17 cellular contexts compared by ENCODE assay signal in the genomic region with DNA sequence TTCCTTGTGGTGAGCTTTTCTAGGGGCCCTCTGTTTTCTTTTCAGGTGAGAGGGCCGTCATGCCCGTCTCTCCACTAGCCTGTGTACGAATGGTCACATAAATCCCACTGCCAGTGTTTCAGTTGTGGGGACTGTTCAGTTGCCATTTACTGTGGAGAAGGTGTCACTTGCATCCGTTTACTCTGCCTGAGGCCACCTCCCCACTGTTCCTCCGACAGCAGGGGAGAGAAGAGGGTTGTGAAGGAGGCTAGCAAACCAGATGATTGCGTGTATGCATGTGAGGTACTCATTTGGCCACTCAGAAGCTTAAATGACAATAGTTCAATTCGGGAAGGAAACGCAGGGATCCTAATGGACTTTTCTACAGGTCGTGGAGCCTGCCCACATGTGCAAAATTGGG. TPM values are rescaled to one million over a fixed set of nuclear protein-coding genes. Genes with fewer than 3 reads are reported as not detected.
A peak's percentile ranks its signal among the peaks of the same experiment; 100 is the strongest.
DNase-seq lines count a peak whose midpoint lies in the region; ATAC-seq and TF ChIP-seq lines count a peak whose summit lies in the region.
"Had no signal": no experiment of that assay in that cellular context is flagged by ENCODE, and none has a peak within 500 bp of the region (broad histone marks: within the 10 kb centered on the region; RNA-seq: fewer than 3 reads in every experiment).

No MANE protein-coding gene starts in this region.

- no peaks in the 10 kb centered on the region for H3K27me3 ChIP-seq in ACC112 (ENCODE audit: insufficient read depth, low read length)
- peaks cover 17% of the 10 kb centered on the region for H3K27me3 ChIP-seq in HUES6 (ENCODE audit: control insufficient read depth, insufficient read depth, low read length)
- no peaks in the 10 kb centered on the region for H3K27me3 ChIP-seq in muscle layer of colon (ENCODE audit: control insufficient read depth in 1 of 2, insufficient read depth in 2 of 2, low read length in 2 of 2)

- DNase-seq in chondrocyte (ENCODE audit: low spot score) (no peak), SKM-1 (lab: John Stamatoyannopoulos, UW; ENCODE audit: unreplicated experiment) (no peak), NCI-H510A (lab: John Stamatoyannopoulos, UW) (no peak), DMS 273 treated with DMSO at 0.1 percent for 48 hours (lab: John Stamatoyannopoulos, UW) (no peak)
- DNase-seq: activated CD4-positive, alpha-beta T cell treated with anti-CD3 and anti-CD28 coated beads for 4 hours; activated T-cell treated with anti-CD3 and anti-CD28 coated beads, Interleukin-2, amount 50 U/mL, for 1 hour; NCI-H1930; NCI-H748 treated with DMSO at 0.1 percent for 48 hours; retina; SHP77; T-helper 9 cell had no signal

- peaks cover 12% of the 10 kb centered on the region for H3K4me1 ChIP-seq in ACC112 (ENCODE audit: control insufficient read depth, insufficient read depth, low read length, unreplicated experiment)
- peaks cover 33% of the 10 kb centered on the region for H3K4me1 ChIP-seq in HUES6 (ENCODE audit: control insufficient read depth, insufficient read depth, low read length)
- H3K4me1 ChIP-seq in muscle layer of colon (ENCODE audit: insufficient read depth, low read length), result peaks cover 25% of the 10 kb centered on the region

- H3K36me3 ChIP-seq in ACC112 (ENCODE audit: insufficient read depth, low read length) (peaks cover 6% of the 10 kb centered on the region; the same call in 1 of the 2 replicates), HUES6 (ENCODE audit: control insufficient read depth, insufficient read depth, low read length) (0 out of 2 replicates have a peak, but pooled peaks cover 8% of the 10 kb centered on the region), muscle layer of colon (ENCODE audit: insufficient read depth, low read length) (no peaks in the 10 kb centered on the region)
- H3K36me3 ChIP-seq: suprapubic skin had no signal

- H3K4me3 ChIP-seq in ACC112 (ENCODE audit: low read depth, low read length) (peak overlapping the region; percentile 81; the same call in 1 of the 2 replicates), HUES6 (ENCODE audit: low read depth, low read length) (peak overlapping the region; percentile 87), muscle layer of colon (ENCODE audit: low read depth in 1 of 2, low read length in 2 of 2) (peak overlapping the region; percentile 8 to 91)

- ATAC-seq in GM21723 (IDR thresholded peaks at IDR 0.05; ENCODE audit: unreplicated experiment), result no peak

- H3K36me3 Mint-ChIP-seq in chondrocyte (ENCODE audit: low read depth), result peaks cover 2% of the 10 kb centered on the region
- H3K36me3 Mint-ChIP-seq: activated naive CD8-positive, alpha-beta T cell had no signal

- H2AFZ ChIP-seq in ACC112 (ENCODE audit: low read length, unreplicated experiment), result no peak overlapping the region

- no peak overlapping the region for H3K27ac ChIP-seq in ACC112 (ENCODE audit: low read depth, low read length)
- no peak overlapping the region for H3K27ac ChIP-seq in HUES6 (ENCODE audit: low read depth, low read length)
- peak overlapping the region; percentile 89 for H3K27ac ChIP-seq in muscle layer of colon (ENCODE audit: low read depth, low read length)
- H3K27ac ChIP-seq: suprapubic skin had no signal

- peaks cover 56% of the 10 kb centered on the region for H3K4me1 Mint-ChIP-seq in chondrocyte (ENCODE audit: low read depth)

- H3K9me3 Mint-ChIP-seq in chondrocyte (ENCODE audit: low read depth), result peaks cover 2% of the 10 kb centered on the region

- TF ChIP-seq CTCF in chondrocyte (IDR thresholded peaks at IDR 0.05), result no peak

- H3K27me3 Mint-ChIP-seq in chondrocyte (ENCODE audit: low read depth), result no peaks in the 10 kb centered on the region

- H3K4me3 Mint-ChIP-seq in chondrocyte (ENCODE audit: unreplicated experiment), result peak overlapping the region; percentile 99
- H3K4me3 Mint-ChIP-seq: activated naive CD8-positive, alpha-beta T cell had no signal

- H3K27ac Mint-ChIP-seq in chondrocyte (ENCODE audit: unreplicated experiment), result peak overlapping the region; percentile 95
- H3K27ac Mint-ChIP-seq: activated naive CD8-positive, alpha-beta T cell had no signal

- H3K9ac ChIP-seq in HUES6 (ENCODE audit: low read length) (no peak overlapping the region), muscle layer of colon (ENCODE audit: low read length) (peak overlapping the region; percentile 82)

- no peaks in the 10 kb centered on the region; the same call in 1 of the 2 replicates for H3K9me3 ChIP-seq in HUES6 (ENCODE audit: control insufficient read depth, insufficient read depth, low read depth, low read length)
- no peaks in the 10 kb centered on the region for H3K9me3 ChIP-seq in muscle layer of colon (ENCODE audit: low read length)
- H3K9me3 ChIP-seq: suprapubic skin had no signal

- peaks cover 57% of the 10 kb centered on the region for H3K79me2 ChIP-seq in ACC112 (ENCODE audit: control insufficient read depth, insufficient read depth, low read length, unreplicated experiment)

RNA-seq across cellular contexts. Expression of a gene that starts 3.3 kb away (rescaled TPM):
- total RNA-seq in chondrocyte, result 43.9 to 54.4 TPM (median 50.8 TPM) in 3 replicates
